8 cellular contexts compared by ENCODE assay signal in the genomic region with DNA sequence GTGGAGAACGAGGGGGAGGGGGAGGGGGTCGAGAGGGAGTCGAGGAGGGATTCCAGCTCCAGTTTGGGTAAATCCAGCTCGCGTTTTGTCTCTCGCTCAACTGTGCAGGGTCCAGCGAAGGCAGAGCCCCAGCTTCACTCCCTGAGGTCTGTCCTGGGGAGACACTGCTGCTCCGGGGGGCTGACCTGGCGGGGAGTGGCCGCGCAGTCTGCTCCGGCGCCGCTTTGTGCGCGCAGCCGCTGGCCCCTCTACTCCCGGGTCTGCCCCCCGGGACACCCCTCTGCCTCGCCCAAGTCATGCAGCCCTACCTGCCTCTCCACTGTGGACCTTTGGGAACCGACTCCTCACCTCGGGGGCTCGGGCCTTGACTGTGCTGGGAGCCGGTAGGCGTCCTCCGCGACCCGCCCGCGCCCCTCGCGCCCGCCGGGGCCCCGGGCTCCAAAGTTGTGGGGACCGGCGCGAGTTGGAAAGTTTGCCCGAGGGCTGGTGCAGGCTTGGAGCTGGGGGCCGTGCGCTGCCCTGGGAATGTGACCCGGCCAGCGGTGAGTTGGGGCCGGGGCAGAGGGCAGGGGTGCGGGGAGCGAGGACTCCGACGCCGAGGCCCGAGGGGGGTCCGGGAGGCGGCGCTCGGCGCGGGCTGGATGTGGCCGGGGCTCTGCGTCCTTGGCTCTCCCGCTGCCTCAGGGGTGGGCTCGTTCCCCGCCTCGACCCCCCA. TPM values are rescaled to one million over a fixed set of nuclear protein-coding genes. Genes with fewer than 3 reads are reported as not detected.
A peak's percentile ranks its signal among the peaks of the same experiment; 100 is the strongest.
DNase-seq lines count a peak whose midpoint lies in the region; ATAC-seq, FAIRE-seq and TF ChIP-seq lines count a peak whose summit lies in the region.

A gene (plus strand): TSS at position 137 of the 715 bp plus-strand sequence. CDS start 12,002 bp downstream, outside the sequence.

- peaks cover 9% of the 10 kb centered on the region; the same call in 1 of the 2 replicates for H3F3A ChIP-seq in GM23338 (replicated peaks; ENCODE audit: low read depth)

- peaks cover 17% of the 10 kb centered on the region; the same call in 2 of the 3 replicates for H3K36me3 Mint-ChIP-seq in GM23338 (ENCODE audit: low read depth)

- H2AFZ ChIP-seq in GM23338 (peak within 1 kb of the TSS; percentile 72; the same call in 1 of the 2 replicates), GM12878 (ENCODE audit: control insufficient read depth, low read depth, low read length) (peak within 1 kb of the TSS; percentile 34; the same call in 1 of the 2 replicates)

- DNase-seq in BJ (ENCODE audit: low read depth), result no peak
- peak; percentile 96 for DNase-seq in GM23338 (ENCODE audit: low spot score)
- peak; percentile 71 for DNase-seq in NOMO-1 treated with DMSO at 0.1 percent for 48 hours (lab: John Stamatoyannopoulos, UW; ENCODE audit: unreplicated experiment)
- no peak for DNase-seq in GM12878 (ENCODE audit: low read depth, low spot score)
- DNase-seq in gastrocnemius medialis, result peak in 1 of 2 donors; percentile 33
- DNase-seq in NCI-H1048 (lab: John Stamatoyannopoulos, UW), result no peak

- RAD21 ChIA-PET in GM12878 (lab: Charles Lee; ENCODE audit: unreplicated experiment), result no interaction called here

- H3K27ac ChIP-seq in GM23338 (ENCODE audit: low read depth) (peak within 1 kb of the TSS; percentile 84), GM12878 (ENCODE audit: control insufficient read depth, insufficient read depth) (no peak within 1 kb of the TSS), gastrocnemius medialis (peak within 1 kb of the TSS; percentile 9 to 41 (median 36))

- H3K9ac ChIP-seq in GM12878 (ENCODE audit: control insufficient read depth, insufficient read depth, low read length), result no peak within 1 kb of the TSS

- H3K27me3 ChIP-seq in BJ (ENCODE audit: control insufficient read depth, insufficient read depth, low read length), result no peaks in the 10 kb centered on the region
- H3K27me3 ChIP-seq in GM23338 (ENCODE audit: insufficient read depth), result no peaks in the 10 kb centered on the region
- peaks cover 6 to 10% of the 10 kb centered on the region in 2 experiments for H3K27me3 ChIP-seq in GM12878 (replicated peaks in 1 of 2; ENCODE audit: control insufficient read depth in 2 of 2, insufficient read depth in 2 of 2, low read length in 1 of 2)
- peaks cover 0 to 7% (median 5%) of the 10 kb centered on the region in 3 donors for H3K27me3 ChIP-seq in gastrocnemius medialis

- H3K27ac Mint-ChIP-seq in GM23338, result peak within 1 kb of the TSS; percentile 85

- no TSS peak for BruUV-seq in GM12878 (replicated peaks; lab: Mats Ljungman, UMichigan)

- no peaks in the 10 kb centered on the region for H3K9me3 Mint-ChIP-seq in GM23338

- H3K4me1 ChIP-seq in GM23338 (ENCODE audit: insufficient read depth) (peaks cover 26% of the 10 kb centered on the region), GM12878 (ENCODE audit: control insufficient read depth, insufficient read depth, low read length) (no peaks in the 10 kb centered on the region), gastrocnemius medialis (peaks cover 0 to 13% of the 10 kb centered on the region in 2 donors)

- H3K4me2 ChIP-seq in GM23338 (peak within 1 kb of the TSS; percentile 85), GM12878 (ENCODE audit: control insufficient read depth, insufficient read depth) (peak within 1 kb of the TSS; percentile 60)

- H3K79me2 ChIP-seq in GM23338 (replicated peaks; ENCODE audit: insufficient read depth), result peaks cover 48% of the 10 kb centered on the region
- no peaks in the 10 kb centered on the region for H3K79me2 ChIP-seq in GM12878 (ENCODE audit: control insufficient read depth, insufficient read depth, low read length)

- H4K20me1 ChIP-seq in GM23338 (replicated peaks; ENCODE audit: insufficient read depth) (peaks cover 5% of the 10 kb centered on the region; the same call in 1 of the 2 replicates), GM12878 (ENCODE audit: control insufficient read depth, insufficient read depth) (no peaks in the 10 kb centered on the region)

- intact Hi-C loops in GM12878 (cut with micrococcal nuclease; ENCODE audit: unreplicated experiment) (loop anchor here (1.0 kb wide), 1 partner anchor 40 kb away; no protein-coding TSS in a partner anchor), gastrocnemius medialis (cut with DNase I; ENCODE audit: low total_unique reads) (no loop called here)

- in situ Hi-C loops in GM12878 (cut with MboI), result no loop called here
- in situ Hi-C loops in gastrocnemius medialis (cut with MboI; ENCODE audit: low sequenced_read_pairs in 4 of 4), result no loop called here

- no peak for TF ChIP-seq EP300 in GM12878 (IDR thresholded peaks at IDR 0.05; ENCODE audit: borderline replicate concordance in 1 of 2, control insufficient read depth in 1 of 2, low read depth in 2 of 2, low read length in 2 of 2)

- ATAC-seq in GM23338, result peak; percentile 71
- ATAC-seq in GM12878, result peak; percentile 68
- peak; percentile 56 to 65 for ATAC-seq in gastrocnemius medialis
- ATAC-seq in HG03159 (IDR thresholded peaks at IDR 0.05; ENCODE audit: unreplicated experiment), result no peak

- peaks cover 30% of the 10 kb centered on the region for H3K4me1 Mint-ChIP-seq in GM23338

- no peak for TF ChIP-seq RAD21 in GM12878 (IDR thresholded peaks at IDR 0.05; ENCODE audit: insufficient read depth, low read depth, low read length)

- POLR2A ChIA-PET in BJ (lab: Charles Lee), result interaction anchor here (2.1 kb wide), 1 partner anchor 40 kb away, joined by 11 read pairs; no protein-coding TSS in a partner anchor
- POLR2A ChIA-PET in GM12878 (lab: Charles Lee), result interaction anchor here (0.6 kb wide), 1 partner anchor 35 kb away, joined by 3 read pairs; no protein-coding TSS in a partner anchor

- no peak for FAIRE-seq in GM12878 (lab: Jason Lieb, UNC)

- H3K27me3 Mint-ChIP-seq in GM23338 (ENCODE audit: insufficient read depth, low read depth, poor library complexity), result peaks cover 9% of the 10 kb centered on the region

- TF ChIP-seq CTCF in BJ (IDR thresholded peaks at IDR 0.05; ENCODE audit: insufficient read depth, low read depth, low read length) (no peak), GM23338 (conservative IDR thresholded peaks at IDR 0.05; ENCODE audit: low read depth in 2 of 2) (0 out of 4 replicates have a peak, but pooled peaks of 1 of the 2 experiments have one; percentile 8), GM12878 (IDR thresholded peaks at IDR 0.05 in 2 of 3, conservative IDR thresholded peaks at IDR 0.05 in 1 of 3; ENCODE audit: control insufficient read depth in 2 of 3, extremely low read depth in 1 of 3, insufficient read depth in 1 of 3, low read depth in 3 of 3, low read length in 3 of 3) (no peak), gastrocnemius medialis (IDR thresholded peaks at IDR 0.05 in 4 of 5, conservative IDR thresholded peaks at IDR 0.05 in 1 of 5) (no peak)

- H3K9me2 ChIP-seq in GM23338 (ENCODE audit: insufficient read depth), result no peaks in the 10 kb centered on the region

- SMC1A ChIA-PET in GM12878 (lab: Charles Lee; ENCODE audit: uncharacterized antibody, unreplicated experiment), result interaction anchor here (0.7 kb wide), 1 partner anchor 18 kb away, joined by 3 read pairs; no protein-coding TSS in a partner anchor

- H3K4me3 Mint-ChIP-seq in GM23338, result peak within 1 kb of the TSS; percentile 93

- CTCF ChIA-PET in BJ (lab: Yijun Ruan, JAX) (interaction anchor here (0.5 to 2.9 kb wide), 4 partner anchors 9 to 39 kb away, joined by 3 to 21 read pairs (median 4); no protein-coding TSS in a partner anchor), GM12878 (lab: Yijun Ruan, JAX) (interaction anchor here (0.6 kb wide), 1 partner anchor 107 kb away, joined by 3 read pairs; no protein-coding TSS in a partner anchor)

- WGBS in GM12878 (ENCODE audit: insufficient coverage, insufficient replicate concordance, low lambda C conversion rate, missing lambda C conversion rate), result 31% methylated on average over 45 of the region's 62 CpGs

- H3K4me3 ChIP-seq in BJ (ENCODE audit: low read depth, low read length), result peak within 1 kb of the TSS; percentile 77
- peak within 1 kb of the TSS; percentile 97 for H3K4me3 ChIP-seq in GM23338
- H3K4me3 ChIP-seq in GM12878, result peak within 1 kb of the TSS; percentile 41; the same call in 1 of the 2 replicates
- H3K4me3 ChIP-seq in iPS-11a (ENCODE audit: low read depth, low read length), result peak within 1 kb of the TSS; percentile 90
- peak within 1 kb of the TSS; percentile 74 to 82 (median 76) for H3K4me3 ChIP-seq in gastrocnemius medialis

- TF ChIP-seq POLR2A in GM12878 (IDR thresholded peaks at IDR 0.05; ENCODE audit: low read depth, low read length) (no peak), gastrocnemius medialis (IDR thresholded peaks at IDR 0.05) (peak in 1 of 2 donors; percentile 27)

- no peaks in the 10 kb centered on the region for H3K36me3 ChIP-seq in BJ (ENCODE audit: control insufficient read depth, insufficient read depth, low read length)
- H3K36me3 ChIP-seq in GM23338 (ENCODE audit: insufficient read depth), result no peaks in the 10 kb centered on the region
- no peaks in the 10 kb centered on the region for H3K36me3 ChIP-seq in GM12878 (ENCODE audit: control insufficient read depth in 2 of 2, insufficient read depth in 2 of 2, low read length in 1 of 2)
- no peaks in the 10 kb centered on the region for H3K36me3 ChIP-seq in gastrocnemius medialis

- H3K9me3 ChIP-seq in GM12878 (replicated peaks; ENCODE audit: control insufficient read depth, insufficient read depth, low read length) (no peaks in the 10 kb centered on the region), gastrocnemius medialis (no peaks in the 10 kb centered on the region)

RNA-seq across cellular contexts. Expression of the gene that starts here (rescaled TPM):
- polyA plus RNA-seq in BJ (2011; rRNA removed), result 1.1 and 1.9 TPM in 2 replicates
- polyA minus RNA-seq in BJ (2011; rRNA and poly(A)+ RNA removed), result 6.3 and 7.5 TPM in 2 replicates
- 82.5 and 90.5 TPM in 2 replicates for total RNA-seq in GM23338 (2014; rRNA removed; shearing (Covaris generic))
- 32.5 and 37.2 TPM in 2 replicates for polyA plus RNA-seq in GM23338 (2016; fragmentation: Nextera tagmentation; extraction: Ambion mirVana)
- total RNA-seq in GM12878 (2013; cell fraction: nucleolus; rRNA removed), result 6.3 and 7.8 TPM in 2 replicates
- 1.1 TPM in 2 replicates for total RNA-seq in GM12878 (2014; rRNA removed)
- 1.4 TPM in 2 replicates for total RNA-seq in GM12878 (2014; rRNA removed; fragmentation: Illumina TruSeq; extraction: Trizol)
- 1.1 and 1.4 TPM in 2 replicates for total RNA-seq in GM12878 (2021)
- polyA plus RNA-seq in GM12878 (2011; ENCODE audit: low read depth), result 0.09 TPM
- polyA plus RNA-seq in GM12878 (2011; rRNA removed), result 0.42 and 0.46 TPM in 2 replicates
- 0.17 and 0.18 TPM in 2 replicates for polyA plus RNA-seq in GM12878 (2011; cell fraction: cytosol; rRNA removed)
- 0.39 and 0.46 TPM in 2 replicates for polyA plus RNA-seq in GM12878 (2011; cell fraction: nucleus; rRNA removed)
- polyA plus RNA-seq in GM12878 (2012), result 0.21 and 0.28 TPM in 2 replicates
- 0.62 and 1.0 TPM in 2 replicates for polyA plus RNA-seq in GM12878 (2014; fragmentation: Illumina TruSeq; extraction: Trizol)
- polyA plus RNA-seq in GM12878 (2014; fragmentation: Nextera tagmentation; extraction: Ambion mirVana), result under 1 TPM; 0.22 to 0.31 TPM
- 0.31 and 0.34 TPM in 2 replicates for polyA plus RNA-seq in GM12878 (2014; rRNA removed)
- under 1 TPM; 0.59 to 0.71 TPM for polyA plus RNA-seq in GM12878 (2016; fragmentation: Nextera tagmentation; extraction: Ambion mirVana)
- 1.4 and 1.5 TPM in 2 replicates for polyA minus RNA-seq in GM12878 (2011; rRNA and poly(A)+ RNA removed)
- 0.40 and 0.52 TPM in 2 replicates for polyA minus RNA-seq in GM12878 (2011; cell fraction: cytosol; rRNA and poly(A)+ RNA removed)
- 0.85 and 1.1 TPM in 2 replicates for polyA minus RNA-seq in GM12878 (2011; cell fraction: nucleus; rRNA and poly(A)+ RNA removed)
- 1 to 10 TPM in 3 of 4 donors, under 1 TPM in 1; 1.00 to 2.0 (median 1.4) TPM for total RNA-seq in gastrocnemius medialis

Comparison
In these comparisons a context has a peak if more than half of its experiments do, and no peak if none do; other contexts are left out.
1. RNA of the gene that starts here (polyA plus RNA-seq): 32.5 to 37.2 TPM in GM23338; 1.1 to 1.9 TPM in BJ and 0.09 to 1.0 TPM in GM12878; every median in the first group is over 10 times any median in the second.
2. DNase-seq: peak in GM23338 (single experiment) and NOMO-1 treated with DMSO at 0.1 percent for 48 hours (single experiment); none in BJ (single experiment), GM12878 (single experiment) and NCI-H1048 (single experiment).
3. H3K4me3 ChIP-seq: peak in every context shown above with its lines; median percentile 97 in GM23338; 90 in iPS-11a; 77 in BJ; 76 in gastrocnemius medialis; 41 in GM12878.